Comparison of ENCODE assay signal across 9 cellular contexts in genomic region chr1:152026895-152027294, GRCh38.
"Had no signal": no experiment of that assay in that cellular context is flagged by ENCODE, and none has a peak within 500 bp of the region (broad histone marks: within the 10 kb centered on the region; RNA-seq: fewer than 3 reads in every experiment).

No MANE protein-coding gene starts in this region.

- H3K4me1 ChIP-seq: gastrocnemius medialis, lower lobe of right lung had no signal

- H3K4me1 Mint-ChIP-seq: activated B cell treated with CpG ODN at 0.5 μM for 24 hours, naive B cell had no signal

- H3K27ac Mint-ChIP-seq: activated B cell treated with CpG ODN at 0.5 μM for 24 hours; activated CD4-positive, alpha-beta T cell treated with anti-CD3 and anti-CD28 coated beads, Interleukin-2, amount 10 ng/mL, durations not matched to agents 24 days and 14 days; activated naive CD4-positive, alpha-beta T cell treated with anti-CD3 and anti-CD28 coated beads, Interleukin-2, amount 50 U/mL, for 72 hours; naive B cell had no signal

- H3K4me3 ChIP-seq: gastrocnemius medialis, lower lobe of right lung had no signal

- H3K27ac ChIP-seq: gastrocnemius medialis, lower lobe of right lung, neutrophil had no signal

- H3K9me3 Mint-ChIP-seq: activated B cell treated with CpG ODN at 0.5 μM for 24 hours had no signal

- H3K36me3 ChIP-seq: gastrocnemius medialis had no signal

- DNase-seq: activated B cell treated with CpG ODN at 0.5 μM for 24 hours; activated CD4-positive, alpha-beta T cell treated with anti-CD3 and anti-CD28 coated beads, Interleukin-2, amount 10 ng/mL, durations not matched to agents 24 days and 14 days; amygdala; gastrocnemius medialis; lower lobe of right lung; naive B cell; retina had no signal

- H3K9me3 ChIP-seq: gastrocnemius medialis, lower lobe of right lung, neutrophil had no signal

- H3K27me3 ChIP-seq: gastrocnemius medialis, neutrophil had no signal

- H3K4me3 Mint-ChIP-seq: activated B cell treated with CpG ODN at 0.5 μM for 24 hours; activated CD4-positive, alpha-beta T cell treated with anti-CD3 and anti-CD28 coated beads, Interleukin-2, amount 10 ng/mL, durations not matched to agents 24 days and 14 days had no signal
